8 cellular contexts compared by ENCODE assay signal in genomic region chr6:157982580-157983438, GRCh38. TPM values are rescaled to one million over a fixed set of nuclear protein-coding genes. Genes with fewer than 3 reads are reported as not detected.
DNase-seq lines count a peak whose midpoint lies in the region; ATAC-seq, FAIRE-seq and TF ChIP-seq lines count a peak whose summit lies in the region.

No MANE protein-coding gene starts in this region.

- H3K4me3 Mint-ChIP-seq in CD8-positive, alpha-beta T cell, result peak overlapping the region; percentile 89
- H3K4me3 Mint-ChIP-seq in IgD-negative memory B cell, result peak overlapping the region; percentile 89 to 98 (median 91)
- H3K4me3 Mint-ChIP-seq in astrocyte (ENCODE audit: unreplicated experiment), result peak overlapping the region; percentile 96

- CTCF ChIA-PET in CD8-positive, alpha-beta T cell (lab: Charles Lee), result interaction anchor here (0.8 to 5.0 kb wide), 7 partner anchors 16 to 226 kb away, joined by 3 to 23 read pairs (median 4); no protein-coding TSS in a partner anchor

- peak overlapping the region; percentile 55 for H3K27ac ChIP-seq in CD8-positive, alpha-beta T cell (ENCODE audit: low read depth, low read length)
- H3K27ac ChIP-seq in astrocyte (ENCODE audit: low read depth, low read length) (peak overlapping the region; percentile 47), stomach smooth muscle (ENCODE audit: low read length) (no peak overlapping the region)

- no peak for ATAC-seq in CD8-positive, alpha-beta T cell

- POLR2A ChIA-PET in CD8-positive, alpha-beta T cell (lab: Charles Lee), result interaction anchor here (0.7 kb wide), 1 partner anchor 44 kb away, joined by 3 read pairs; no protein-coding TSS in a partner anchor

- H3K9me3 Mint-ChIP-seq in CD8-positive, alpha-beta T cell, result no peaks in the 10 kb centered on the region
- no peaks in the 10 kb centered on the region for H3K9me3 Mint-ChIP-seq in IgD-negative memory B cell
- H3K9me3 Mint-ChIP-seq in astrocyte (ENCODE audit: unreplicated experiment), result peaks cover 8% of the 10 kb centered on the region

- no peak for DNase-seq in CD8-positive, alpha-beta T cell
- peak; percentile 57 for DNase-seq in astrocyte (ENCODE audit: low read depth)
- DNase-seq in kidney glomerular epithelial cell (lab: John Stamatoyannopoulos, UW), result peak; percentile 45
- no peak for DNase-seq in OCI-M2 (lab: John Stamatoyannopoulos, UW; ENCODE audit: unreplicated experiment)
- DNase-seq in GM13976 (ENCODE audit: low spot score), result no peak
- DNase-seq in NCI-H774 (lab: John Stamatoyannopoulos, UW), result no peak

- H3K9ac ChIP-seq in astrocyte (ENCODE audit: low read length) (peak overlapping the region; percentile 86), stomach smooth muscle (ENCODE audit: low read length in 2 of 2) (peak overlapping the region; percentile 68 to 76)

- intact Hi-C loops in CD8-positive, alpha-beta T cell (cut with DNase I, micrococcal nuclease), result no loop called here

- H3K4me1 ChIP-seq in CD8-positive, alpha-beta T cell (ENCODE audit: insufficient read depth, low read length), result peaks cover 49% of the 10 kb centered on the region
- H3K4me1 ChIP-seq in astrocyte (ENCODE audit: insufficient read depth, low read length), result peaks cover 33% of the 10 kb centered on the region
- H3K4me1 ChIP-seq in stomach smooth muscle (ENCODE audit: control insufficient read depth, insufficient read depth, low read length), result peaks cover 20% of the 10 kb centered on the region

- no peak for TF ChIP-seq CTCF in CD8-positive, alpha-beta T cell (IDR thresholded peaks at IDR 0.05)
- peak; percentile 53 for TF ChIP-seq CTCF in astrocyte (IDR thresholded peaks at IDR 0.05; ENCODE audit: insufficient read depth, low read depth, low read length)
- no peak for TF ChIP-seq CTCF in GM13976 (IDR thresholded peaks at IDR 0.05; ENCODE audit: borderline replicate concordance, control extremely low read depth, extremely low read depth, insufficient read depth, missing control alignments)

- H3K27ac Mint-ChIP-seq in CD8-positive, alpha-beta T cell, result peak overlapping the region; percentile 46
- peak overlapping the region; percentile 57 to 88 (median 86) for H3K27ac Mint-ChIP-seq in IgD-negative memory B cell
- peak overlapping the region; percentile 34 for H3K27ac Mint-ChIP-seq in astrocyte (ENCODE audit: unreplicated experiment)

- no peaks in the 10 kb centered on the region for H3K9me3 ChIP-seq in CD8-positive, alpha-beta T cell (ENCODE audit: low read length)
- H3K9me3 ChIP-seq in astrocyte (ENCODE audit: insufficient read depth, low read depth, low read length) (no peaks in the 10 kb centered on the region), stomach smooth muscle (ENCODE audit: control insufficient read depth in 2 of 2, low read length in 2 of 2) (no peaks in the 10 kb centered on the region)

- peaks cover 58% of the 10 kb centered on the region for H3K79me2 ChIP-seq in astrocyte (ENCODE audit: insufficient read depth, low read length)

- peak overlapping the region; percentile 87 for H3K4me3 ChIP-seq in CD8-positive, alpha-beta T cell (ENCODE audit: low read depth, low read length)
- H3K4me3 ChIP-seq in astrocyte (ENCODE audit: insufficient read depth, low read depth, low read length) (peak overlapping the region; percentile 86), stomach smooth muscle (ENCODE audit: low read length in 2 of 2) (peak overlapping the region; percentile 57 to 79)

- no peaks in the 10 kb centered on the region for H3K36me3 ChIP-seq in CD8-positive, alpha-beta T cell (ENCODE audit: insufficient read depth, low read length)
- H3K36me3 ChIP-seq in astrocyte (ENCODE audit: insufficient read depth, low read length) (no peaks in the 10 kb centered on the region), stomach smooth muscle (ENCODE audit: control insufficient read depth in 2 of 2, insufficient read depth in 2 of 2, low read length in 2 of 2) (no peaks in the 10 kb centered on the region)

- no peaks in the 10 kb centered on the region for H3K27me3 Mint-ChIP-seq in CD8-positive, alpha-beta T cell (ENCODE audit: low read depth)
- H3K27me3 Mint-ChIP-seq in IgD-negative memory B cell, result no peaks in the 10 kb centered on the region
- H3K27me3 Mint-ChIP-seq in astrocyte (ENCODE audit: low read depth, unreplicated experiment), result peaks cover 8% of the 10 kb centered on the region

- H3K27me3 ChIP-seq in CD8-positive, alpha-beta T cell (ENCODE audit: insufficient read depth, low read length), result no peaks in the 10 kb centered on the region
- no peaks in the 10 kb centered on the region for H3K27me3 ChIP-seq in astrocyte (ENCODE audit: insufficient read depth, low read length)
- H3K27me3 ChIP-seq in stomach smooth muscle (ENCODE audit: control insufficient read depth in 1 of 2, insufficient read depth in 2 of 2, low read length in 2 of 2), result no peaks in the 10 kb centered on the region

- no peak for FAIRE-seq in astrocyte (lab: Jason Lieb, UNC)

- peak overlapping the region; percentile 88 for H3K4me2 ChIP-seq in astrocyte (ENCODE audit: low read length)

- in situ Hi-C loops in GM13976 (cut with MboI; ENCODE audit: low sequenced_read_pairs, unreplicated experiment), result no loop called here

- H2AFZ ChIP-seq in astrocyte (ENCODE audit: low read depth, low read length), result no peak overlapping the region

- no peaks in the 10 kb centered on the region for H3K36me3 Mint-ChIP-seq in CD8-positive, alpha-beta T cell
- no peaks in the 10 kb centered on the region for H3K36me3 Mint-ChIP-seq in IgD-negative memory B cell
- no peaks in the 10 kb centered on the region for H3K36me3 Mint-ChIP-seq in astrocyte (ENCODE audit: low read depth, unreplicated experiment)

- H4K20me1 ChIP-seq in astrocyte (ENCODE audit: insufficient read depth, low read length), result peaks cover 40% of the 10 kb centered on the region

- H3K4me1 Mint-ChIP-seq in CD8-positive, alpha-beta T cell (ENCODE audit: low read depth), result peaks cover 48% of the 10 kb centered on the region
- peaks cover 18 to 24% (median 22%) of the 10 kb centered on the region in 3 donors for H3K4me1 Mint-ChIP-seq in IgD-negative memory B cell
- peaks cover 22% of the 10 kb centered on the region for H3K4me1 Mint-ChIP-seq in astrocyte (ENCODE audit: low read depth, unreplicated experiment)

RNA-seq across cellular contexts. Expression of gene SYNJ2, which starts 1.1 kb away (rescaled TPM):
- 10 to 100 TPM; 28.4 to 29.5 TPM for total RNA-seq in CD8-positive, alpha-beta T cell
- 13.7 TPM for polyA plus RNA-seq in IgD-negative memory B cell
- 28.4 and 31.8 TPM in 2 replicates for total RNA-seq in astrocyte

Comparison
In these comparisons a context has a peak if more than half of its experiments do, and no peak if none do; other contexts are left out.
1. DNase-seq: peak in astrocyte (single experiment) and kidney glomerular epithelial cell (single experiment); none in CD8-positive, alpha-beta T cell (0 of 7), OCI-M2 (single experiment), GM13976 (single experiment) and NCI-H774 (single experiment).
2. H3K27ac Mint-ChIP-seq: peak in every context shown above with its lines; median percentile 86 in IgD-negative memory B cell; 46 in CD8-positive, alpha-beta T cell; 34 in astrocyte.
3. Peak in every context shown above with its lines, with median percentiles within 50 percentile points of each other: H3K4me3 ChIP-seq and H3K4me3 Mint-ChIP-seq.